15 cellular contexts compared by ENCODE assay signal in genomic region chr15:77862651-77863104, GRCh38.
"Had no signal": no experiment of that assay in that cellular context is flagged by ENCODE, and none has a peak within 500 bp of the region (broad histone marks: within the 10 kb centered on the region; RNA-seq: fewer than 3 reads in every experiment).

No MANE protein-coding gene starts in this region.

- H3K27me3 ChIP-seq: adrenal gland, cardiac muscle cell, upper lobe of left lung had no signal

- H3K9me3 Mint-ChIP-seq: activated CD4-positive, alpha-beta memory T cell treated with anti-CD3 and anti-CD28 coated beads, Interleukin-2, amount 10 ng/mL, durations not matched to agents 7 days and 5 days; activated naive CD4-positive, alpha-beta T cell treated with anti-CD3 and anti-CD28 coated beads, Interleukin-2, amount 50 U/mL, for 24 hours; activated T-cell treated with anti-CD3 and anti-CD28 coated beads, Interleukin-2, amount 50 U/mL, for 24 hours had no signal

- H3K4me3 ChIP-seq: adrenal gland, cardiac muscle cell, smooth muscle cell, upper lobe of left lung had no signal

- H3K4me1 ChIP-seq: adrenal gland, parathyroid adenoma, upper lobe of left lung had no signal

- H3K36me3 ChIP-seq: adrenal gland, cardiac muscle cell, upper lobe of left lung had no signal

- H3K27me3 Mint-ChIP-seq: activated CD4-positive, alpha-beta memory T cell treated with anti-CD3 and anti-CD28 coated beads, Interleukin-2, amount 10 ng/mL, durations not matched to agents 7 days and 5 days; activated CD4-positive, alpha-beta T cell treated with anti-CD3 and anti-CD28 coated beads for 36 hours; activated naive CD4-positive, alpha-beta T cell treated with anti-CD3 and anti-CD28 coated beads, Interleukin-2, amount 50 U/mL, for 24 hours; activated T-cell treated with anti-CD3 and anti-CD28 coated beads, Interleukin-2, amount 50 U/mL, for 24 hours had no signal

- H3K27ac Mint-ChIP-seq: activated CD4-positive, alpha-beta memory T cell treated with anti-CD3 and anti-CD28 coated beads, Interleukin-2, amount 10 ng/mL, durations not matched to agents 7 days and 5 days; activated CD4-positive, alpha-beta T cell treated with anti-CD3 and anti-CD28 coated beads for 36 hours; activated naive CD4-positive, alpha-beta T cell treated with anti-CD3 and anti-CD28 coated beads, Interleukin-2, amount 50 U/mL, for 24 hours; activated T-cell treated with anti-CD3 and anti-CD28 coated beads, Interleukin-2, amount 50 U/mL, for 24 hours; T-helper 17 cell had no signal

- H3K4me3 Mint-ChIP-seq: activated CD4-positive, alpha-beta memory T cell treated with anti-CD3 and anti-CD28 coated beads, Interleukin-2, amount 10 ng/mL, durations not matched to agents 7 days and 5 days; activated CD4-positive, alpha-beta T cell treated with anti-CD3 and anti-CD28 coated beads for 36 hours; activated naive CD4-positive, alpha-beta T cell treated with anti-CD3 and anti-CD28 coated beads, Interleukin-2, amount 50 U/mL, for 24 hours; activated T-cell treated with anti-CD3 and anti-CD28 coated beads, Interleukin-2, amount 50 U/mL, for 24 hours; T-helper 17 cell had no signal

- DNase-seq: activated CD4-positive, alpha-beta memory T cell treated with anti-CD3 and anti-CD28 coated beads, Interleukin-2, amount 10 ng/mL, durations not matched to agents 7 days and 5 days; activated CD4-positive, alpha-beta T cell treated with anti-CD3 and anti-CD28 coated beads for 36 hours; activated T-cell treated with anti-CD3 and anti-CD28 coated beads, Interleukin-2, amount 50 U/mL, for 24 hours; hypothalamus; kidney glomerular epithelial cell; left ventricle myocardium superior; mesendoderm; stimulated activated naive CD8-positive, alpha-beta T cell treated with anti-CD3 and anti-CD28 coated beads, Interleukin-15, Interleukin-2, amounts not matched to agents 100 U/mL and 50 U/mL, for 24 hours; T-helper 17 cell had no signal

- H3K4me2 ChIP-seq: smooth muscle cell had no signal

- H3K9ac ChIP-seq: parathyroid adenoma had no signal

- H3K9me3 ChIP-seq: adrenal gland, upper lobe of left lung had no signal

- H3K36me3 Mint-ChIP-seq: activated naive CD4-positive, alpha-beta T cell treated with anti-CD3 and anti-CD28 coated beads, Interleukin-2, amount 50 U/mL, for 24 hours had no signal

- H3K4me1 Mint-ChIP-seq: activated CD4-positive, alpha-beta memory T cell treated with anti-CD3 and anti-CD28 coated beads, Interleukin-2, amount 10 ng/mL, durations not matched to agents 7 days and 5 days; activated CD4-positive, alpha-beta T cell treated with anti-CD3 and anti-CD28 coated beads for 36 hours; activated naive CD4-positive, alpha-beta T cell treated with anti-CD3 and anti-CD28 coated beads, Interleukin-2, amount 50 U/mL, for 24 hours had no signal

- H3K27ac ChIP-seq: adrenal gland, cardiac muscle cell, parathyroid adenoma, upper lobe of left lung had no signal
